In the genomic region with DNA sequence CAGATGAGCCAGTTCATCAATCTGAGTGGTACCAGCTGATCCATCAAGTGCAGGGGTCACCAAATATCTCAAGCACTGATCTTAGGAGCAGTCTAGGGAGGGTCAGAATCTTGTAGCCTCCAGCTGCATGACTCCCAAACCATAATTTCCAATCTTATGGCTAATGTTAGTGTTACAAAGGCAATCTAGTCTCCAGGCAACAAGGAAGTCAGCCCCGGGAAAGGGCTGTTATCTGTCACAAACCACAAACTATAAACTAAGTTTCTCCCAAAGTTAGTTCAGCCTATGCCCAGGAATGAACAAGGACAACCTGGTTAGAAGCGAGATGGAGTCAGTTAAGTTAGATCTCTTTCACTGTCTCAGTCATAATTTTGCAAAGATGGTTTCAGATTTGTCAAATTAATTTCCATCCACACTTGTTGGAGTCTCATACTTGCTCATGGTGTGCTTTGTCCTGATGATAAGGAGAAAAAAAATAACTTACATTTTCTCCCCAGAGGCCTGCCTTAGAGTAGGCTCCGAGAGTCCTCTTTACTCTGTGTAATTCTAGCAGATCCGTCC, we compare ENCODE assay signal across 1 cellular context.
TF ChIP-seq lines count a peak whose summit lies in the region.

No MANE protein-coding gene starts in this region.

TF ChIP-seq in IMR-90, 13 proteins besides CTCF, POLR2A, EP300 and RAD21 (continued from another document):
- TF ChIP-seq, protein P1, sequence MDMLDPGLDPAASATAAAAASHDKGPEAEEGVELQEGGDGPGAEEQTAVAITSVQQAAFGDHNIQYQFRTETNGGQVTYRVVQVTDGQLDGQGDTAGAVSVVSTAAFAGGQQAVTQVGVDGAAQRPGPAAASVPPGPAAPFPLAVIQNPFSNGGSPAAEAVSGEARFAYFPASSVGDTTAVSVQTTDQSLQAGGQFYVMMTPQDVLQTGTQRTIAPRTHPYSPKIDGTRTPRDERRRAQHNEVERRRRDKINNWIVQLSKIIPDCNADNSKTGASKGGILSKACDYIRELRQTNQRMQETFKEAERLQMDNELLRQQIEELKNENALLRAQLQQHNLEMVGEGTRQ (IDR thresholded peaks at IDR 0.05; ENCODE audit: low read depth, low read length): no peak
- TF ChIP-seq CHD1 (IDR thresholded peaks at IDR 0.05; ENCODE audit: low read depth, low read length) (no peak), MXI1 (IDR thresholded peaks at IDR 0.05; ENCODE audit: borderline replicate concordance, low read depth, low read length) (no peak), CEBPB (IDR thresholded peaks at IDR 0.05; ENCODE audit: low read depth, low read length) (no peak), RCOR1 (IDR thresholded peaks at IDR 0.05; ENCODE audit: insufficient replicate concordance, low read length) (no peak), MAFK (IDR thresholded peaks at IDR 0.05; ENCODE audit: low read depth, low read length) (no peak), FOS (IDR thresholded peaks at IDR 0.05; ENCODE audit: low read depth, low read length) (no peak), MAZ (IDR thresholded peaks at IDR 0.05; ENCODE audit: borderline replicate concordance, low read depth, low read length) (no peak), NFE2L2 (IDR thresholded peaks at IDR 0.05; ENCODE audit: low read depth, low read length) (no peak), SMC3 (IDR thresholded peaks at IDR 0.05; ENCODE audit: low read depth, low read length) (no peak), RFX5 (IDR thresholded peaks at IDR 0.05; ENCODE audit: low read depth, low read length) (no peak)
- TF ChIP-seq, protein P2, sequence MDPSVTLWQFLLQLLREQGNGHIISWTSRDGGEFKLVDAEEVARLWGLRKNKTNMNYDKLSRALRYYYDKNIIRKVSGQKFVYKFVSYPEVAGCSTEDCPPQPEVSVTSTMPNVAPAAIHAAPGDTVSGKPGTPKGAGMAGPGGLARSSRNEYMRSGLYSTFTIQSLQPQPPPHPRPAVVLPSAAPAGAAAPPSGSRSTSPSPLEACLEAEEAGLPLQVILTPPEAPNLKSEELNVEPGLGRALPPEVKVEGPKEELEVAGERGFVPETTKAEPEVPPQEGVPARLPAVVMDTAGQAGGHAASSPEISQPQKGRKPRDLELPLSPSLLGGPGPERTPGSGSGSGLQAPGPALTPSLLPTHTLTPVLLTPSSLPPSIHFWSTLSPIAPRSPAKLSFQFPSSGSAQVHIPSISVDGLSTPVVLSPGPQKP (IDR thresholded peaks at IDR 0.05; ENCODE audit: borderline replicate concordance, low read depth, low read length): no peak
